ENCODE assay signal across 8 cellular contexts in the genomic region with DNA sequence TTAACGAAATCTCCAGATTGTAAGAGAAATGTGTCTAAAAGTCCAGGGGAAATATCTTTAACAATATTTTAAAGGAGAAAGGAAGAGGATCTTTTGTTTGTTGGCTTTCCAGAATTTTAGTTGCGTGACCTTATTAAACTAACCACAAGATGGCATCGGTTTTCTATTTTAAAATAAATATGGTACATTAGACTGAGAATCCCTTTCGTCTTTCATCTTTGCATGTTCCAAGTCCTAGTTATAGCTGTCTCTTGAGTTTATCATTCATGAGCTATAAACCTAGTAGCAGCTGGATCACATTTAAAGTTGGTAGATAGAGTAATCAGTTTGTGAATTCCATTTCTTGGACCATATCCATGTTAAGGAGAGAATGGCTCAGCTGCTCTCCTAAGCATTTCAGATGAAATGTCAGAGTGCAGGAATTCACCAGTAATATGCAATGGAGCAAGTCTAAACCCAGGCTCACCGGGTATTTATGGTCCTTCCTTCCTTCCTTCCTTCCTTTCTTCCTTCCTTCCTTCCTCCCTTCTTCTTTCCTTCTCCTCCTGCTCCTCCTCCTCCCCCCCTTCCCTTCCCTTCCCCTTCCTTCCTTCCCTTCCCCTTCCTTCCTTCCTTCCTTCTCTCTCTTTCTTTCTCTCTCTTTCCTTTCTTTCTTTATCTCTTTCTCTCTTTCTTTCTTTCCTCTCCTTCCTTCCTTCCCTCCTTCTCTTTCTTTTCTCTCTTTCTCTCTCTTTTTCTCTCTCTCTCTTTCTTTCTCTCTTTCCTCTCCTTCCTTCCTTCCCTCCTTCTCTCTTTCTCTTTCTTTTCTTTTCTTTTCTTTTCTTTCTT. TPM values are rescaled to one million over a fixed set of nuclear protein-coding genes. Genes with fewer than 3 reads are reported as not detected.
DNase-seq lines count a peak whose midpoint lies in the region; ATAC-seq and FAIRE-seq lines count a peak whose summit lies in the region.

No MANE protein-coding gene starts in this region.

- no peaks in the 10 kb centered on the region for H3K9me3 ChIP-seq in mesenchymal stem cell (ENCODE audit: control insufficient read depth, low read length)

- H3K23ac ChIP-seq in mesenchymal stem cell (ENCODE audit: low read length in 2 of 2): no peak overlapping the region

- H3K27ac ChIP-seq in mesenchymal stem cell (ENCODE audit: low read length, poor library complexity, severe bottlenecking): no peak overlapping the region

- no peak overlapping the region for H2AFZ ChIP-seq in mesenchymal stem cell (ENCODE audit: low read depth, low read length)

- no peak overlapping the region for H4K8ac ChIP-seq in mesenchymal stem cell (ENCODE audit: low read length)

- H2AK5ac ChIP-seq in mesenchymal stem cell (ENCODE audit: low read length, severe bottlenecking): no peak overlapping the region

- peak overlapping the region in 1 of 2 experiments; percentile 33 for H3K4me3 ChIP-seq in mesenchymal stem cell (ENCODE audit: insufficient read depth in 1 of 2, low read depth in 1 of 2, low read length in 2 of 2)

- no peak overlapping the region for H4K91ac ChIP-seq in mesenchymal stem cell (ENCODE audit: low read length)

- DNase-seq in Right ventricle myocardium superior (no peak), cardiac septum (ENCODE audit: low spot score) (no peak), NCI-H69 (lab: John Stamatoyannopoulos, UW) (peak; percentile 0), mesenchymal stem cell (peak; percentile 41), amniotic stem cell (lab: John Stamatoyannopoulos, UW) (no peak)

- no peaks in the 10 kb centered on the region for H3K27me3 ChIP-seq in mesenchymal stem cell (ENCODE audit: control insufficient read depth in 1 of 2, insufficient read depth in 1 of 2, low read length in 2 of 2)

- 18% methylated on average over 2 of the region's 5 CpGs for WGBS in mesenchymal stem cell

- no peak overlapping the region for H2BK15ac ChIP-seq in mesenchymal stem cell (ENCODE audit: low read depth, poor library complexity, severe bottlenecking)

- H3K4ac ChIP-seq in mesenchymal stem cell (ENCODE audit: low read depth in 1 of 2, low read length in 2 of 2): no peak overlapping the region

- H3K36me3 ChIP-seq in mesenchymal stem cell (ENCODE audit: control insufficient read depth in 1 of 2, insufficient read depth in 2 of 2, low read depth in 1 of 2, low read length in 2 of 2): no peaks in the 10 kb centered on the region

- FAIRE-seq in colon (lab: Jason Lieb, UNC): peak; percentile 66

- intact Hi-C loops in Right ventricle myocardium superior (cut with DNase I): loop anchor here (10.0 kb wide), 1 partner anchor 208 kb away; no protein-coding TSS in a partner anchor
- intact Hi-C loops in cardiac septum (cut with DNase I): loop anchor here (10.0 kb wide), 2 partner anchors 208 to 948 kb away; no protein-coding TSS in a partner anchor

- H3K18ac ChIP-seq in mesenchymal stem cell (ENCODE audit: low read depth in 1 of 2, low read length in 2 of 2): no peak overlapping the region

- no peaks in the 10 kb centered on the region for H3K79me1 ChIP-seq in mesenchymal stem cell (replicated peaks; ENCODE audit: low read length, poor library complexity, severe bottlenecking)

- H2BK12ac ChIP-seq in mesenchymal stem cell (ENCODE audit: low read length in 2 of 2): no peak overlapping the region

- no peaks in the 10 kb centered on the region for H3K4me1 ChIP-seq in mesenchymal stem cell (ENCODE audit: control insufficient read depth, insufficient read depth, low read depth, low read length)

- ATAC-seq in Right ventricle myocardium superior (ENCODE audit: poor library complexity) (peak; percentile 52), GM19463 (IDR thresholded peaks at IDR 0.05; ENCODE audit: unreplicated experiment) (no peak), HG03280 (IDR thresholded peaks at IDR 0.05; ENCODE audit: unreplicated experiment) (no peak)

- H2BK5ac ChIP-seq in mesenchymal stem cell (ENCODE audit: low read depth, low read length, poor library complexity, severe bottlenecking): no peak overlapping the region

- H2BK120ac ChIP-seq in mesenchymal stem cell (ENCODE audit: low read depth, low read length): no peak overlapping the region

- H3K9ac ChIP-seq in mesenchymal stem cell (ENCODE audit: low read length): peak overlapping the region; percentile 26

- H3K4me2 ChIP-seq in mesenchymal stem cell (ENCODE audit: low read length, poor library complexity, severe bottlenecking): no peak overlapping the region

- no peak overlapping the region for H3K14ac ChIP-seq in mesenchymal stem cell (ENCODE audit: low read length in 2 of 2)

RNA-seq across cellular contexts. Expression of a gene that starts 57.8 kb away (rescaled TPM):
- total RNA-seq in Right ventricle myocardium superior: 119 TPM
- 113 TPM for total RNA-seq in cardiac septum
- polyA plus RNA-seq in mesenchymal stem cell (2013, experiment 1 of 2): 76.5 TPM
- polyA plus RNA-seq in mesenchymal stem cell (2013, experiment 2 of 2): 74.8 TPM

Comparison
In these comparisons a context has a peak if more than half of its experiments do, and no peak if none do; other contexts are left out.
1. DNase-seq: peak in NCI-H69 (single experiment) and mesenchymal stem cell (single experiment); none in Right ventricle myocardium superior (single experiment), cardiac septum (single experiment) and amniotic stem cell (single experiment).